In genomic region chr9:96567203-96567700, GRCh38 we compare ENCODE assay signal across 8 cellular contexts. TPM values are rescaled to one million over a fixed set of nuclear protein-coding genes. Genes with fewer than 3 reads are reported as not detected.
DNase-seq lines count a peak whose midpoint lies in the region; ATAC-seq and TF ChIP-seq lines count a peak whose summit lies in the region.

No MANE protein-coding gene starts in this region.

- no peaks in the 10 kb centered on the region for H3K9me3 ChIP-seq in ovary

- ATAC-seq in GM18868 (IDR thresholded peaks at IDR 0.05; ENCODE audit: unreplicated experiment) (peak; percentile 41), HG03064 (IDR thresholded peaks at IDR 0.05; ENCODE audit: low read depth, unreplicated experiment) (peak; percentile 47)

- H3K27ac ChIP-seq in ACC112 (ENCODE audit: low read depth, low read length) = peak overlapping the region; percentile 50; the same call in 1 of the 2 replicates
- H3K27ac ChIP-seq in VCaP = peak overlapping the region; percentile 52; the same call in 1 of the 2 replicates
- H3K27ac ChIP-seq in ovary = peak overlapping the region; percentile 62 to 83

- TF ChIP-seq CTCF in VCaP (conservative IDR thresholded peaks at IDR 0.05) (no peak), foreskin fibroblast (IDR thresholded peaks at IDR 0.05; ENCODE audit: low read depth, low read length) (no peak), ovary (IDR thresholded peaks at IDR 0.05) (no peak)

- intact Hi-C loops in ovary (cut with DNase I) = loop anchor here in 1 of 4 donors (2.0 kb wide), 1 partner anchor 116 kb away; the partner anchor contains the start of gene HABP4

- TF ChIP-seq EP300 in ovary (IDR thresholded peaks at IDR 0.05) = no peak

- H3K4me1 ChIP-seq in ACC112 (ENCODE audit: control insufficient read depth, insufficient read depth, low read length, unreplicated experiment) (no peaks in the 10 kb centered on the region), ovary (ENCODE audit: insufficient read depth) (no peaks in the 10 kb centered on the region)

- peak overlapping the region; percentile 94 for H2AFZ ChIP-seq in ACC112 (ENCODE audit: low read length, unreplicated experiment)

- DNase-seq in foreskin fibroblast = peak in 1 of 2 donors; percentile 47
- DNase-seq in ovary = peak in 1 of 5 donors; percentile 55
- DNase-seq in MV-4-11 (lab: John Stamatoyannopoulos, UW) = no peak
- no peak for DNase-seq in NCI-H2196 (lab: John Stamatoyannopoulos, UW; ENCODE audit: unreplicated experiment)

- TF ChIP-seq POLR2A in ovary (IDR thresholded peaks at IDR 0.05) = no peak

- H3K27me3 ChIP-seq in ACC112 (ENCODE audit: insufficient read depth, low read length) = no peaks in the 10 kb centered on the region
- H3K27me3 ChIP-seq in ovary = no peaks in the 10 kb centered on the region

- H3K79me2 ChIP-seq in ACC112 (ENCODE audit: control insufficient read depth, insufficient read depth, low read length, unreplicated experiment) = no peaks in the 10 kb centered on the region

- H3K4me3 ChIP-seq in ACC112 (ENCODE audit: low read depth, low read length) (peak overlapping the region; percentile 88), foreskin fibroblast (ENCODE audit: low read depth in 1 of 2, low read length in 2 of 2) (peak overlapping the region; percentile 57 to 76), ovary (peak overlapping the region; percentile 64)

- WGBS in ovary, 3 donors = 2 to 4% (median 2%) methylated on average over 18 to 20 of the region's 20 CpGs

- H3K36me3 ChIP-seq in ACC112 (ENCODE audit: insufficient read depth, low read length) (no peaks in the 10 kb centered on the region), ovary (no peaks in the 10 kb centered on the region)

RNA-seq across cellular contexts. Expression of gene CDC14B, which starts 52.4 kb away (rescaled TPM):
- total RNA-seq in ovary = 10 to 100 TPM in 5 of 7 donors, 1 to 10 TPM in 2; 8.1 to 15.3 (median 11.4) TPM
- polyA plus RNA-seq in ovary = 10 to 100 TPM in 1 of 2 donors, 1 to 10 TPM in 1; 5.9 to 14.9 TPM
